Comparison of ENCODE assay signal across 1 cellular context in the genomic region with DNA sequence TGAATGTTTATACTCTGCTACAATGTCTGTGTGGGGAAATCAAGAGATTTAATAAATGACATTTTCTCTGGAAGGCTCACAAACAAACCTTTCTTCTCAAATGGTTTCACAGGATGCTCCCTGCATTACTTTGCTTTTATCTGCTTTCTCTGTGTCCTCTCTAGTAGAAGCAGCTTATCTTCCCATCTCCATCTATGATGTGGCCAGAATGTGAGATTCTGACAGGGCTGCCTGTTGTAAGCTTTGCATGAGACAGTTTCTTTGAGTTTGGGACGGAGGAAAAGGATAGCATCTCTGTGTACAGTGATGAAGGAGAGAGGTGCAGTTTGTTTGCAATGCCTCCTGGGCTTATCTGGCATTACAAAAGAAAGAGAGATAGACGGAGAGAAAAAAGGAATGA.
TF ChIP-seq lines count a peak whose summit lies in the region.

No MANE protein-coding gene starts in this region.

TF ChIP-seq in SK-N-SH treated with all-trans-retinoic acid at 6 μM for 48 hours, 23 proteins besides CTCF, POLR2A, EP300 and RAD21 (continued from another document):
- no peak for TF ChIP-seq PPARA (CRISPR knock-in tag; IDR thresholded peaks at IDR 0.05; ENCODE audit: borderline replicate concordance)
- TF ChIP-seq, protein P1, sequence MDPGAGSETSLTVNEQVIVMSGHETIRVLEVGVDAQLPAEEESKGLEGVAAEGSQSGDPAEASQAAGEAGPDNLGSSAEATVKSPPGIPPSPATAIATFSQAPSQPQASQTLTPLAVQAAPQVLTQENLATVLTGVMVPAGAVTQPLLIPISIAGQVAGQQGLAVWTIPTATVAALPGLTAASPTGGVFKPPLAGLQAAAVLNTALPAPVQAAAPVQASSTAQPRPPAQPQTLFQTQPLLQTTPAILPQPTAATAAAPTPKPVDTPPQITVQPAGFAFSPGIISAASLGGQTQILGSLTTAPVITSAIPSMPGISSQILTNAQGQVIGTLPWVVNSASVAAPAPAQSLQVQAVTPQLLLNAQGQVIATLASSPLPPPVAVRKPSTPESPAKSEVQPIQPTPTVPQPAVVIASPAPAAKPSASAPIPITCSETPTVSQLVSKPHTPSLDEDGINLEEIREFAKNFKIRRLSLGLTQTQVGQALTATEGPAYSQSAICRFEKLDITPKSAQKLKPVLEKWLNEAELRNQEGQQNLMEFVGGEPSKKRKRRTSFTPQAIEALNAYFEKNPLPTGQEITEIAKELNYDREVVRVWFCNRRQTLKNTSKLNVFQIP (CRISPR knock-in tag; IDR thresholded peaks at IDR 0.05; ENCODE audit: borderline replicate concordance, low read depth): no peak
- no peak for TF ChIP-seq SNAI2 (CRISPR knock-in tag; IDR thresholded peaks at IDR 0.05)
- no peak for TF ChIP-seq ARNTL (CRISPR knock-in tag; IDR thresholded peaks at IDR 0.05; ENCODE audit: borderline replicate concordance, low read depth)
